12 cellular contexts compared by ENCODE assay signal in the genomic region with DNA sequence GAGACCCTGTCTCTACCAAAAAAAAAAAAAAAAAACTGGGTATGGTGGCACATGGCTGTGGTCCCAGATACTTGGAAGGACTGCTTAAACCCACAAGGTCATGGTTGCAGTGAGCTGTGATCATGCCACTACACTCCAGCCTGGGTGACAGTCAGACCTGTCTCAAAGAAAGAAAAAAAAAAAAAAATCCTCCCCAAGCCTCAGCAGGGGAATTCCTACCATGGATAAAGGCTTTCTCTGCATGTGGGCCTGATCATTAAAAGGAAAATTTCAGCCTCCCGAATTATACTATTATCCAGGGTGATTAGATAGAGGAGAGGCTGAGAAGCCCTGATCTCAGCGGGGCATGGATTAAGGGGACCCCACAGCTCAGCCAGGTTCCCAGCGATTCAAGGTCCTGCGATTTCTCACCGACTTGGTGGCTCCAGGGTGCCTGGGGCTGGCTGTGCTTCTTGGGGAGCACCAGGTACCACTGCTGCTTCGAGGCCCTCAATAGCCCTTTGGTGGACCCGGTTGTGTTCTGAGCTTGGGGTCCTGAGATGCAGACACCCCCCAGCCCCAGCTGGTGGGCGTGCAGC. TPM values are rescaled to one million over a fixed set of nuclear protein-coding genes. Genes with fewer than 3 reads are reported as not detected.
DNase-seq lines count a peak whose midpoint lies in the region; ATAC-seq lines count a peak whose summit lies in the region.
"Had no signal": no experiment of that assay in that cellular context is flagged by ENCODE, and none has a peak within 500 bp of the region (broad histone marks: within the 10 kb centered on the region; RNA-seq: fewer than 3 reads in every experiment).

No MANE protein-coding gene starts in this region.

- no peaks in the 10 kb centered on the region for H3K9me3 ChIP-seq in HUES64 (ENCODE audit: insufficient read depth, low read depth, low read length)
- no peaks in the 10 kb centered on the region for H3K9me3 ChIP-seq in naive thymus-derived CD4-positive, alpha-beta T cell (ENCODE audit: control insufficient read depth in 2 of 3, low read length in 3 of 3)
- H3K9me3 ChIP-seq: Caco-2 had no signal

- no peak overlapping the region for H3K4me3 ChIP-seq in ACC112 (ENCODE audit: low read depth, low read length)
- no peak overlapping the region for H3K4me3 ChIP-seq in HUES64 (ENCODE audit: low read length)
- H3K4me3 ChIP-seq in naive thymus-derived CD4-positive, alpha-beta T cell (ENCODE audit: low read length) = no peak overlapping the region

- intact Hi-C loops in naive thymus-derived CD4-positive, alpha-beta T cell (cut with micrococcal nuclease) = no loop called here

- 70% methylated on average over 7 of the region's 8 CpGs for WGBS in HUES64

- peak overlapping the region in 7 of 9 donors; percentile 43 to 96 (median 76) for H3K27ac Mint-ChIP-seq in naive thymus-derived CD4-positive, alpha-beta T cell

- H3K9me3 Mint-ChIP-seq in naive thymus-derived CD4-positive, alpha-beta T cell = no peaks in the 10 kb centered on the region
- H3K9me3 Mint-ChIP-seq: H9, nephron progenitor cell had no signal

- H2AFZ ChIP-seq in ACC112 (ENCODE audit: low read length, unreplicated experiment) = no peak overlapping the region

- DNase-seq in caudate nucleus (lab: John Stamatoyannopoulos, UW) (no peak), amniotic stem cell (lab: John Stamatoyannopoulos, UW) (no peak), islet precursor cell (no peak)
- DNase-seq in naive thymus-derived CD4-positive, alpha-beta T cell = peak in 1 of 9 donors; percentile 10
- DNase-seq in activated CD4-positive, CD25-positive, alpha-beta regulatory T cell (lab: John Stamatoyannopoulos, UW) = no peak
- DNase-seq: Caco-2, H9, NCI-H510A, nephron progenitor cell had no signal

- H3K27me3 ChIP-seq in ACC112 (ENCODE audit: insufficient read depth, low read length) (no peaks in the 10 kb centered on the region), HUES64 (ENCODE audit: insufficient read depth, low read length) (no peaks in the 10 kb centered on the region)
- H3K27me3 ChIP-seq in naive thymus-derived CD4-positive, alpha-beta T cell (ENCODE audit: control insufficient read depth in 2 of 2, insufficient read depth in 2 of 2, low read length in 2 of 2) = no peaks in the 10 kb centered on the region

- peaks cover 0 to 15% (median 5%) of the 10 kb centered on the region in 5 donors for H3K36me3 Mint-ChIP-seq in naive thymus-derived CD4-positive, alpha-beta T cell

- H3K79me2 ChIP-seq in ACC112 (ENCODE audit: control insufficient read depth, insufficient read depth, low read length, unreplicated experiment) = peaks cover 92% of the 10 kb centered on the region

- CTCF ChIA-PET in naive thymus-derived CD4-positive, alpha-beta T cell (lab: Charles Lee) = interaction anchor here (0.5 to 7.1 kb wide), 8 partner anchors 10 to 1325 kb away, joined by 3 to 62 read pairs (median 8); no protein-coding TSS in a partner anchor

- peaks cover 45 to 90% (median 73%) of the 10 kb centered on the region in 7 donors for H3K4me1 Mint-ChIP-seq in naive thymus-derived CD4-positive, alpha-beta T cell

- no peak for ATAC-seq in naive thymus-derived CD4-positive, alpha-beta T cell
- no peak for ATAC-seq in GM18907 (IDR thresholded peaks at IDR 0.05; ENCODE audit: unreplicated experiment)

- H3K27ac ChIP-seq in ACC112 (ENCODE audit: low read depth, low read length) (peak overlapping the region; percentile 97), HUES64 (ENCODE audit: low read depth, low read length) (peak overlapping the region; percentile 86; the same call in 1 of the 2 replicates), caudate nucleus (ENCODE audit: low read depth, low read length) (peak overlapping the region; percentile 46)
- peak overlapping the region; percentile 97 for H3K27ac ChIP-seq in naive thymus-derived CD4-positive, alpha-beta T cell (ENCODE audit: low read depth, low read length)

- POLR2A ChIA-PET in naive thymus-derived CD4-positive, alpha-beta T cell (lab: Charles Lee) = interaction anchor here (1.4 to 13.2 kb wide), 5 partner anchors 8 to 25 kb away, joined by 4 to 127 read pairs (median 5); no protein-coding TSS in a partner anchor

- H3K4me1 ChIP-seq in ACC112 (ENCODE audit: control insufficient read depth, insufficient read depth, low read length, unreplicated experiment) = peaks cover 71% of the 10 kb centered on the region
- H3K4me1 ChIP-seq in HUES64 (ENCODE audit: insufficient read depth, low read length) = peaks cover 49% of the 10 kb centered on the region
- H3K4me1 ChIP-seq in naive thymus-derived CD4-positive, alpha-beta T cell (ENCODE audit: control insufficient read depth in 2 of 2, insufficient read depth in 2 of 2, low read length in 2 of 2) = peaks cover 68 to 80% of the 10 kb centered on the region in 2 donors

- H3K36me3 ChIP-seq in ACC112 (ENCODE audit: insufficient read depth, low read length) (peaks cover 11% of the 10 kb centered on the region; the same call in 1 of the 2 replicates), HUES64 (ENCODE audit: insufficient read depth, low read length) (no peaks in the 10 kb centered on the region)
- H3K36me3 ChIP-seq in naive thymus-derived CD4-positive, alpha-beta T cell (ENCODE audit: control insufficient read depth in 2 of 3, insufficient read depth in 3 of 3, low read length in 3 of 3) = peaks cover 0 to 3% (median 0%) of the 10 kb centered on the region in 3 experiments

- H3K9ac ChIP-seq in HUES64 (ENCODE audit: low read depth, low read length) = peak overlapping the region; percentile 46; the same call in 1 of the 2 replicates

- peak overlapping the region in 4 of 10 donors; percentile 36 to 96 (median 65) for H3K4me3 Mint-ChIP-seq in naive thymus-derived CD4-positive, alpha-beta T cell

- H3K27me3 Mint-ChIP-seq in naive thymus-derived CD4-positive, alpha-beta T cell = no peaks in the 10 kb centered on the region

RNA-seq across cellular contexts. Expression of a gene that starts 5.6 kb away (rescaled TPM):
- 14.8 TPM for polyA plus RNA-seq in HUES64 (2013, experiment 1 of 2)
- 16.4 TPM for polyA plus RNA-seq in HUES64 (2013, experiment 2 of 2)
- 10 to 100 TPM; 18.5 to 71.4 (median 29.8) TPM for total RNA-seq in naive thymus-derived CD4-positive, alpha-beta T cell
- 1 to 10 TPM; 3.5 to 7.8 TPM for polyA plus RNA-seq in naive thymus-derived CD4-positive, alpha-beta T cell

RNA-seq across cellular contexts. Expression of a gene that starts 42.4 kb away (rescaled TPM):
- 6.7 TPM for polyA plus RNA-seq in HUES64 (2013, experiment 1 of 2)
- polyA plus RNA-seq in HUES64 (2013, experiment 2 of 2) = 9.0 TPM
- total RNA-seq in naive thymus-derived CD4-positive, alpha-beta T cell = 1 to 10 TPM; 1.2 to 6.8 (median 5.4) TPM
- polyA plus RNA-seq in naive thymus-derived CD4-positive, alpha-beta T cell = under 1 TPM; 0.65 to 0.91 TPM

Comparison
In these comparisons a context has a peak if more than half of its experiments do, and no peak if none do; other contexts are left out.
1. H3K27ac ChIP-seq: peak in every context shown above with its lines; median percentile 97 in ACC112; 97 in naive thymus-derived CD4-positive, alpha-beta T cell; 86 in HUES64; 46 in caudate nucleus.